Comparison of ENCODE assay signal across 8 cellular contexts in genomic region chr16:29148867-29149272, GRCh38.
A peak's percentile ranks its signal among the peaks of the same experiment; 100 is the strongest.
DNase-seq lines count a peak whose midpoint lies in the region; ATAC-seq lines count a peak whose summit lies in the region.

No MANE protein-coding gene starts in this region.

- no peak overlapping the region for H3K4me2 ChIP-seq in mesenchymal stem cell (ENCODE audit: low read length, poor library complexity, severe bottlenecking)

- no peaks in the 10 kb centered on the region for H3K36me3 ChIP-seq in mesenchymal stem cell (ENCODE audit: control insufficient read depth in 1 of 2, insufficient read depth in 2 of 2, low read depth in 1 of 2, low read length in 2 of 2)

- H2AK5ac ChIP-seq in mesenchymal stem cell (ENCODE audit: low read length, severe bottlenecking): no peak overlapping the region

- DNase-seq in UCSD-AML1 (lab: John Stamatoyannopoulos, UW; ENCODE audit: unreplicated experiment) (peak; percentile 67), mesenchymal stem cell (no peak), NCI-H1930 (lab: John Stamatoyannopoulos, UW) (no peak), Ammon's horn (ENCODE audit: low spot score) (no peak), retina (no peak)
- DNase-seq in activated T-helper 9 cell treated with anti-CD3 and anti-CD28 coated beads, Interleukin-2, amount 50 U/mL, for 16 hours (ENCODE audit: low read depth): peak; percentile 23
- DNase-seq in stimulated activated CD8-positive, alpha-beta memory T cell treated with anti-CD3 and anti-CD28 coated beads, Interleukin-7, amount 100 ng/mL, for 4 hours (ENCODE audit: low read depth in 2 of 2): peak; percentile 24 to 60

- H3K79me1 ChIP-seq in mesenchymal stem cell (replicated peaks; ENCODE audit: low read length, poor library complexity, severe bottlenecking): no peaks in the 10 kb centered on the region

- 86% methylated on average over 15 of the region's 15 CpGs for WGBS in mesenchymal stem cell

- no peak overlapping the region for H3K4ac ChIP-seq in mesenchymal stem cell (ENCODE audit: low read depth in 1 of 2, low read length in 2 of 2)

- no peak overlapping the region for H2BK15ac ChIP-seq in mesenchymal stem cell (ENCODE audit: low read depth, poor library complexity, severe bottlenecking)

- H3K4me1 ChIP-seq in mesenchymal stem cell (ENCODE audit: control insufficient read depth, insufficient read depth, low read depth, low read length): no peaks in the 10 kb centered on the region

- H4K91ac ChIP-seq in mesenchymal stem cell (ENCODE audit: low read length): no peak overlapping the region

- H4K8ac ChIP-seq in mesenchymal stem cell (ENCODE audit: low read length): peak overlapping the region; percentile 30

- H3K27me3 ChIP-seq in mesenchymal stem cell (ENCODE audit: control insufficient read depth in 1 of 2, insufficient read depth in 1 of 2, low read length in 2 of 2): no peaks in the 10 kb centered on the region

- no peaks in the 10 kb centered on the region for H3K9me3 ChIP-seq in mesenchymal stem cell (ENCODE audit: control insufficient read depth, low read length)

- no peak overlapping the region for H3K23ac ChIP-seq in mesenchymal stem cell (ENCODE audit: low read length in 2 of 2)

- H3K27ac ChIP-seq in mesenchymal stem cell (ENCODE audit: low read length, poor library complexity, severe bottlenecking): no peak overlapping the region

- no peak overlapping the region for H3K14ac ChIP-seq in mesenchymal stem cell (ENCODE audit: low read length in 2 of 2)

- no peak overlapping the region for H3K9ac ChIP-seq in mesenchymal stem cell (ENCODE audit: low read length)

- no peak overlapping the region for H2BK120ac ChIP-seq in mesenchymal stem cell (ENCODE audit: low read depth, low read length)

- H3K18ac ChIP-seq in mesenchymal stem cell (ENCODE audit: low read depth in 1 of 2, low read length in 2 of 2): no peak overlapping the region

- ATAC-seq in HG03460 (IDR thresholded peaks at IDR 0.05; ENCODE audit: unreplicated experiment): no peak

- H2BK5ac ChIP-seq in mesenchymal stem cell (ENCODE audit: low read depth, low read length, poor library complexity, severe bottlenecking): no peak overlapping the region

- H2BK12ac ChIP-seq in mesenchymal stem cell (ENCODE audit: low read length in 2 of 2): no peak overlapping the region

- no peak overlapping the region for H2AFZ ChIP-seq in mesenchymal stem cell (ENCODE audit: low read depth, low read length)

- no peak overlapping the region for H3K4me3 ChIP-seq in mesenchymal stem cell (ENCODE audit: insufficient read depth in 1 of 2, low read depth in 1 of 2, low read length in 2 of 2)

Comparison
In these comparisons a context has a peak if more than half of its experiments do, and no peak if none do; other contexts are left out.
1. DNase-seq: peak in UCSD-AML1 (single experiment), activated T-helper 9 cell treated with anti-CD3 and anti-CD28 coated beads, Interleukin-2, amount 50 U/mL, for 16 hours (single experiment) and stimulated activated CD8-positive, alpha-beta memory T cell treated with anti-CD3 and anti-CD28 coated beads, Interleukin-7, amount 100 ng/mL, for 4 hours (2 of 2); none in mesenchymal stem cell (single experiment), NCI-H1930 (0 of 2), Ammon's horn (single experiment) and retina (single experiment).